ENCODE assay signal across 1 cellular context in the genomic region with DNA sequence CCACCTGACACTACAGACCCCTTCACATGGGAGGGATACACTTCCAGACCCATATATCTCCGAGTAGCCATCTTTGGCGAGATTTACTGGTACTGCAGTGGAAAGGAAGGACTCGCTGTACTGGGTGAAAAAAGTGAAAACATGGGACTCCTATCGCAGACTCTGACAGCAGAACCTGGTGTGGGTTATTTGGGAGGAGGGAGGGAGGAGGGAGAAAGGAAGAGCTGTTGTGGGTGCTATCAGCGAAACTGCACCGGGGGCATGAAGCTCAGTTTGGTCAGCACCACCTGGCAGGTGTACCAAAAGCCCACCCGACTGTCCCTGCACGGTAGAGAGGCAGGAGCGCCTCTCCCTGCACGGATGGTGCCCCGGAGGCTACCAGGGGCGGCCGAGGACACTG.
TF ChIP-seq lines count a peak whose summit lies in the region.

No MANE protein-coding gene starts in this region.

TF ChIP-seq in GM23338, 12 proteins besides CTCF, POLR2A, EP300 and RAD21 (continued from another document):
- TF ChIP-seq, protein P1, sequence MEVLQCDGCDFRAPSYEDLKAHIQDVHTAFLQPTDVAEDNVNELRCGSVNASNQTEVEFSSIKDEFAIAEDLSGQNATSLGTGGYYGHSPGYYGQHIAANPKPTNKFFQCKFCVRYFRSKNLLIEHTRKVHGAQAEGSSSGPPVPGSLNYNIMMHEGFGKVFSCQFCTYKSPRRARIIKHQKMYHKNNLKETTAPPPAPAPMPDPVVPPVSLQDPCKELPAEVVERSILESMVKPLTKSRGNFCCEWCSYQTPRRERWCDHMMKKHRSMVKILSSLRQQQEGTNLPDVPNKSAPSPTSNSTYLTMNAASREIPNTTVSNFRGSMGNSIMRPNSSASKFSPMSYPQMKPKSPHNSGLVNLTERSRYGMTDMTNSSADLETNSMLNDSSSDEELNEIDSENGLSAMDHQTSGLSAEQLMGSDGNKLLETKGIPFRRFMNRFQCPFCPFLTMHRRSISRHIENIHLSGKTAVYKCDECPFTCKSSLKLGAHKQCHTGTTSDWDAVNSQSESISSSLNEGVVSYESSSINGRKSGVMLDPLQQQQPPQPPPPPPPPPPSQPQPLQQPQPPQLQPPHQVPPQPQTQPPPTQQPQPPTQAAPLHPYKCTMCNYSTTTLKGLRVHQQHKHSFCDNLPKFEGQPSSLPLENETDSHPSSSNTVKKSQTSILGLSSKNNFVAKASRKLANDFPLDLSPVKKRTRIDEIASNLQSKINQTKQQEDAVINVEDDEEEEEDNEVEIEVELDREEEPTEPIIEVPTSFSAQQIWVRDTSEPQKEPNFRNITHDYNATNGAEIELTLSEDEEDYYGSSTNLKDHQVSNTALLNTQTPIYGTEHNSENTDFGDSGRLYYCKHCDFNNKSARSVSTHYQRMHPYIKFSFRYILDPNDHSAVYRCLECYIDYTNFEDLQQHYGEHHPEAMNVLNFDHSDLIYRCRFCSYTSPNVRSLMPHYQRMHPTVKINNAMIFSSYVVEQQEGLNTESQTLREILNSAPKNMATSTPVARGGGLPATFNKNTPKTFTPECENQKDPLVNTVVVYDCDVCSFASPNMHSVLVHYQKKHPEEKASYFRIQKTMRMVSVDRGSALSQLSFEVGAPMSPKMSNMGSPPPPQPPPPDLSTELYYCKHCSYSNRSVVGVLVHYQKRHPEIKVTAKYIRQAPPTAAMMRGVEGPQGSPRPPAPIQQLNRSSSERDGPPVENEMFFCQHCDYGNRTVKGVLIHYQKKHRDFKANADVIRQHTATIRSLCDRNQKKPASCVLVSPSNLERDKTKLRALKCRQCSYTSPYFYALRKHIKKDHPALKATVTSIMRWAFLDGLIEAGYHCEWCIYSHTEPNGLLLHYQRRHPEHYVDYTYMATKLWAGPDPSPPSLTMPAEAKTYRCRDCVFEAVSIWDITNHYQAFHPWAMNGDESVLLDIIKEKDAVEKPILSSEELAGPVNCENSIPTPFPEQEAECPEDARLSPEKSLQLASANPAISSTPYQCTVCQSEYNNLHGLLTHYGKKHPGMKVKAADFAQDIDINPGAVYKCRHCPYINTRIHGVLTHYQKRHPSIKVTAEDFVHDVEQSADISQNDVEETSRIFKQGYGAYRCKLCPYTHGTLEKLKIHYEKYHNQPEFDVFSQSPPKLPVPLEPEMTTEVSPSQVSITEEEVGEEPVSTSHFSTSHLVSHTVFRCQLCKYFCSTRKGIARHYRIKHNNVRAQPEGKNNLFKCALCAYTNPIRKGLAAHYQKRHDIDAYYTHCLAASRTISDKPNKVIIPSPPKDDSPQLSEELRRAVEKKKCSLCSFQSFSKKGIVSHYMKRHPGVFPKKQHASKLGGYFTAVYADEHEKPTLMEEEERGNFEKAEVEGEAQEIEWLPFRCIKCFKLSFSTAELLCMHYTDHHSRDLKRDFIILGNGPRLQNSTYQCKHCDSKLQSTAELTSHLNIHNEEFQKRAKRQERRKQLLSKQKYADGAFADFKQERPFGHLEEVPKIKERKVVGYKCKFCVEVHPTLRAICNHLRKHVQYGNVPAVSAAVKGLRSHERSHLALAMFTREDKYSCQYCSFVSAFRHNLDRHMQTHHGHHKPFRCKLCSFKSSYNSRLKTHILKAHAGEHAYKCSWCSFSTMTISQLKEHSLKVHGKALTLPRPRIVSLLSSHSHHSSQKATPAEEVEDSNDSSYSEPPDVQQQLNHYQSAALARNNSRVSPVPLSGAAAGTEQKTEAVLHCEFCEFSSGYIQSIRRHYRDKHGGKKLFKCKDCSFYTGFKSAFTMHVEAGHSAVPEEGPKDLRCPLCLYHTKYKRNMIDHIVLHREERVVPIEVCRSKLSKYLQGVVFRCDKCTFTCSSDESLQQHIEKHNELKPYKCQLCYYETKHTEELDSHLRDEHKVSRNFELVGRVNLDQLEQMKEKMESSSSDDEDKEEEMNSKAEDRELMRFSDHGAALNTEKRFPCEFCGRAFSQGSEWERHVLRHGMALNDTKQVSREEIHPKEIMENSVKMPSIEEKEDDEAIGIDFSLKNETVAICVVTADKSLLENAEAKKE (CRISPR knock-in tag; IDR thresholded peaks at IDR 0.05), result no peak
- TF ChIP-seq, protein P2, sequence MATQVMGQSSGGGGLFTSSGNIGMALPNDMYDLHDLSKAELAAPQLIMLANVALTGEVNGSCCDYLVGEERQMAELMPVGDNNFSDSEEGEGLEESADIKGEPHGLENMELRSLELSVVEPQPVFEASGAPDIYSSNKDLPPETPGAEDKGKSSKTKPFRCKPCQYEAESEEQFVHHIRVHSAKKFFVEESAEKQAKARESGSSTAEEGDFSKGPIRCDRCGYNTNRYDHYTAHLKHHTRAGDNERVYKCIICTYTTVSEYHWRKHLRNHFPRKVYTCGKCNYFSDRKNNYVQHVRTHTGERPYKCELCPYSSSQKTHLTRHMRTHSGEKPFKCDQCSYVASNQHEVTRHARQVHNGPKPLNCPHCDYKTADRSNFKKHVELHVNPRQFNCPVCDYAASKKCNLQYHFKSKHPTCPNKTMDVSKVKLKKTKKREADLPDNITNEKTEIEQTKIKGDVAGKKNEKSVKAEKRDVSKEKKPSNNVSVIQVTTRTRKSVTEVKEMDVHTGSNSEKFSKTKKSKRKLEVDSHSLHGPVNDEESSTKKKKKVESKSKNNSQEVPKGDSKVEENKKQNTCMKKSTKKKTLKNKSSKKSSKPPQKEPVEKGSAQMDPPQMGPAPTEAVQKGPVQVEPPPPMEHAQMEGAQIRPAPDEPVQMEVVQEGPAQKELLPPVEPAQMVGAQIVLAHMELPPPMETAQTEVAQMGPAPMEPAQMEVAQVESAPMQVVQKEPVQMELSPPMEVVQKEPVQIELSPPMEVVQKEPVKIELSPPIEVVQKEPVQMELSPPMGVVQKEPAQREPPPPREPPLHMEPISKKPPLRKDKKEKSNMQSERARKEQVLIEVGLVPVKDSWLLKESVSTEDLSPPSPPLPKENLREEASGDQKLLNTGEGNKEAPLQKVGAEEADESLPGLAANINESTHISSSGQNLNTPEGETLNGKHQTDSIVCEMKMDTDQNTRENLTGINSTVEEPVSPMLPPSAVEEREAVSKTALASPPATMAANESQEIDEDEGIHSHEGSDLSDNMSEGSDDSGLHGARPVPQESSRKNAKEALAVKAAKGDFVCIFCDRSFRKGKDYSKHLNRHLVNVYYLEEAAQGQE (IDR thresholded peaks at IDR 0.05; ENCODE audit: unreplicated experiment), result no peak
- TF ChIP-seq NANOG (IDR thresholded peaks at IDR 0.05; ENCODE audit: borderline replicate concordance) (no peak), ZNF331 (CRISPR knock-in tag; IDR thresholded peaks at IDR 0.05; ENCODE audit: low read depth) (no peak), ZNF114 (CRISPR knock-in tag; IDR thresholded peaks at IDR 0.05) (no peak), STAT1 (IDR thresholded peaks at IDR 0.05; ENCODE audit: unreplicated experiment) (no peak)
- TF ChIP-seq, protein P3, sequence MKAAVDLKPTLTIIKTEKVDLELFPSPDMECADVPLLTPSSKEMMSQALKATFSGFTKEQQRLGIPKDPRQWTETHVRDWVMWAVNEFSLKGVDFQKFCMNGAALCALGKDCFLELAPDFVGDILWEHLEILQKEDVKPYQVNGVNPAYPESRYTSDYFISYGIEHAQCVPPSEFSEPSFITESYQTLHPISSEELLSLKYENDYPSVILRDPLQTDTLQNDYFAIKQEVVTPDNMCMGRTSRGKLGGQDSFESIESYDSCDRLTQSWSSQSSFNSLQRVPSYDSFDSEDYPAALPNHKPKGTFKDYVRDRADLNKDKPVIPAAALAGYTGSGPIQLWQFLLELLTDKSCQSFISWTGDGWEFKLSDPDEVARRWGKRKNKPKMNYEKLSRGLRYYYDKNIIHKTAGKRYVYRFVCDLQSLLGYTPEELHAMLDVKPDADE (IDR thresholded peaks at IDR 0.05), result no peak
TF ChIP-seq in GM23338: peak in this region for 0.
